9 cellular contexts compared by ENCODE assay signal in the genomic region with DNA sequence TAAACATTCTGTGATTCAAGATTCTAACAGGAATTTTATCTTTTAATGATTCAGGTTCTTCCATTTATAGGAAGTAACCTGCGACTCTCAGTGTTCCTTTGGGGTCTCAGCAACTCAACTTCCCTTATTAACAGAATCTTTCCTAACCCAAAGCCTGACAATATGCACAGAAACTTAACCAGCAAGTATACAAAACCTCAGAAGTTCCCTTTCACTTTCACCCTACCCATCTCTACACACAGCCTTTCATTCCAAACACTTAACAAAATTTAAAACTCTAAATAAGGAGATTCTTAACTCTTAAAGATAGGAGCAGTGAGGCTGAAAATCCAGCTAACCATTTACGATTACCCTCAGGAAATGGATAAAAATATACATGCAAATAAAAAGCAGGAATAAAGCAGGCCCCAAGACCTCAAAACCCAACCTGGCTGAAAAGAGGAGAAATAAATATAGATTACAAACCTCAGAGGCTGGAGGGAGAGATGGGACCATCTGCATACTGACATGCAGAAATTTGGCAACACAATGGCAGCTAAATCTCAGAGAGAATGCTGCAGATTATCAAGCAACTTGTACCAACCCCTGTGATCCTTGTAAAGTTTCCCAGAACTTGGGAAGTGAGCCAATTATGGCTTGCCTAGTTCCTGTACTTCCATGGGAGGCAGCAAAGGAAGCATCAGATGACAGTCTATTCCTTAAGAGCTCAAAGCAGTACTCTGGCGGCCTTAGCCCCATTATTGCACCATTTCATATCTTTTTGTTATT.
DNase-seq lines count a peak whose midpoint lies in the region; ATAC-seq and TF ChIP-seq lines count a peak whose summit lies in the region.
"Had no signal": no experiment of that assay in that cellular context is flagged by ENCODE, and none has a peak within 500 bp of the region (broad histone marks: within the 10 kb centered on the region; RNA-seq: fewer than 3 reads in every experiment).

No MANE protein-coding gene starts in this region.

- POLR2A ChIA-PET in naive thymus-derived CD8-positive, alpha-beta T cell (lab: Charles Lee): no interaction called here

- no peaks in the 10 kb centered on the region for H3K9me3 Mint-ChIP-seq in naive thymus-derived CD8-positive, alpha-beta T cell

- DNase-seq in Daoy (ENCODE audit: low read depth): peak; percentile 37
- peak; percentile 59 for DNase-seq in HT1080 (ENCODE audit: low read depth)
- peak; percentile 35 for DNase-seq in astrocyte of the cerebellum (ENCODE audit: low read depth)
- DNase-seq in naive thymus-derived CD8-positive, alpha-beta T cell: no peak
- no peak for DNase-seq in CD1c-positive myeloid dendritic cell (ENCODE audit: extremely low spot score)
- no peak for DNase-seq in activated naive CD4-positive, alpha-beta T cell (lab: John Stamatoyannopoulos, UW)

- peak overlapping the region in 7 of 10 donors; percentile 1 to 68 (median 26) for H3K27ac Mint-ChIP-seq in naive thymus-derived CD8-positive, alpha-beta T cell

- no peak overlapping the region for H3K4me3 ChIP-seq in astrocyte of the cerebellum (ENCODE audit: low read depth, low read length)
- H3K4me3 ChIP-seq: lung had no signal

- in situ Hi-C loops in astrocyte of the cerebellum (cut with HindIII; ENCODE audit: low sequenced_read_pairs): no loop called here

- peaks cover 16 to 39% (median 28%) of the 10 kb centered on the region in 4 donors for H3K4me1 Mint-ChIP-seq in naive thymus-derived CD8-positive, alpha-beta T cell

- ATAC-seq in GM21526 (IDR thresholded peaks at IDR 0.05; ENCODE audit: low FRiP score, unreplicated experiment): peak; percentile 64
- ATAC-seq in naive thymus-derived CD8-positive, alpha-beta T cell: no peak
- no peak for ATAC-seq in HG03520 (IDR thresholded peaks at IDR 0.05; ENCODE audit: unreplicated experiment)

- no peak for TF ChIP-seq CTCF in astrocyte of the cerebellum (IDR thresholded peaks at IDR 0.05; ENCODE audit: low read depth, low read length, missing control alignments)

- peaks cover 0 to 2% (median 0%) of the 10 kb centered on the region in 3 donors for H3K36me3 Mint-ChIP-seq in naive thymus-derived CD8-positive, alpha-beta T cell

- H3K27me3 Mint-ChIP-seq in naive thymus-derived CD8-positive, alpha-beta T cell: no peaks in the 10 kb centered on the region

- peak overlapping the region in 6 of 10 donors; percentile 1 to 50 (median 34) for H3K4me3 Mint-ChIP-seq in naive thymus-derived CD8-positive, alpha-beta T cell

Comparison
In these comparisons a context has a peak if more than half of its experiments do, and no peak if none do; other contexts are left out.
1. DNase-seq: peak in Daoy (single experiment), HT1080 (single experiment) and astrocyte of the cerebellum (single experiment); none in naive thymus-derived CD8-positive, alpha-beta T cell (0 of 10), CD1c-positive myeloid dendritic cell (single experiment) and activated naive CD4-positive, alpha-beta T cell (0 of 4).